ENCODE assay signal across 18 cellular contexts in the genomic region with DNA sequence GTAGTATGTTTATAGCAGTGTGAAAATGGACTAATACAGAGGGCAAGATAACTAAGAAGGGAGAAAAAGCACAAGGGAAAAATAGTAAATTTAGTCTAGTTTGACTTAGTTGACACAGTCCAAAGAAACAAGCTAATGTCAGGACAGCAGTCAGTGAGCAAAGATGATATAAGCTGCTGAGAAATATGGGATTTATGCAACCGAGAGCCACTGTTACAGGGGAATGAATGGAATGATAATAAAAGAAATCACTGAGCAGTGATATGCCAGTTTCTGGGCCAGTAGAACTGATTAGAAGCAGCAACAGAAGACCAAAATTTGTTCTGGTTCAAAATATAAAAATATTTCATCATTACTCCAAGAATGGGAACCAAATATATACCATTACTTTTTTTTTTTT.
"Had no signal": no experiment of that assay in that cellular context is flagged by ENCODE, and none has a peak within 500 bp of the region (broad histone marks: within the 10 kb centered on the region; RNA-seq: fewer than 3 reads in every experiment).

No MANE protein-coding gene starts in this region.

- H3K27ac Mint-ChIP-seq: activated CD4-positive, alpha-beta T cell treated with anti-CD3 and anti-CD28 coated beads for 36 hours; activated CD8-positive, alpha-beta T cell treated with anti-CD3 and anti-CD28 coated beads, Interleukin-2, amount 10 ng/mL, durations not matched to agents 7 days and 5 days; activated naive CD4-positive, alpha-beta T cell treated with anti-CD3 and anti-CD28 coated beads for 36 hours; endodermal cell; nephron progenitor cell; stimulated activated naive CD8-positive, alpha-beta T cell treated with anti-CD3 and anti-CD28 coated beads, Interleukin-15, Interleukin-2, amounts not matched to agents 100 ng/mL and 50 ng/mL, for 24 hours had no signal

- H3K4me3 Mint-ChIP-seq: activated CD4-positive, alpha-beta T cell treated with anti-CD3 and anti-CD28 coated beads for 36 hours; activated CD8-positive, alpha-beta T cell treated with anti-CD3 and anti-CD28 coated beads, Interleukin-2, amount 10 ng/mL, durations not matched to agents 7 days and 5 days; activated naive CD4-positive, alpha-beta T cell treated with anti-CD3 and anti-CD28 coated beads for 36 hours; endodermal cell; nephron progenitor cell; stimulated activated naive CD8-positive, alpha-beta T cell treated with anti-CD3 and anti-CD28 coated beads, Interleukin-15, Interleukin-2, amounts not matched to agents 100 ng/mL and 50 ng/mL, for 24 hours had no signal

- H3K27me3 ChIP-seq: gastrocnemius medialis, heart right ventricle had no signal

- H3K36me3 ChIP-seq: gastrocnemius medialis had no signal

- H3K9me3 ChIP-seq: gastrocnemius medialis had no signal

- H3K4me3 ChIP-seq: gastrocnemius medialis, heart right ventricle had no signal

- ATAC-seq: activated CD4-positive, alpha-beta T cell treated with anti-CD3 and anti-CD28 coated beads for 36 hours; activated CD8-positive, alpha-beta T cell treated with anti-CD3 and anti-CD28 coated beads, Interleukin-2, amount 10 ng/mL, durations not matched to agents 7 days and 5 days; gastrocnemius medialis; heart right ventricle; left ventricle myocardium superior; sciatic nerve had no signal

- H3K4me1 Mint-ChIP-seq: nephron progenitor cell had no signal

- H3K27ac ChIP-seq: gastrocnemius medialis had no signal

- DNase-seq: activated CD4-positive, alpha-beta T cell treated with anti-CD3 and anti-CD28 coated beads for 36 hours; activated CD8-positive, alpha-beta T cell treated with anti-CD3 and anti-CD28 coated beads, Interleukin-2, amount 10 ng/mL, durations not matched to agents 7 days and 5 days; central memory CD4-positive, alpha-beta T cell; dermis blood vessel endothelial cell; endodermal cell; erythroblast; gastrocnemius medialis; heart right ventricle; kidney; left ventricle myocardium superior; mesenchymal stem cell; nephron progenitor cell; stimulated activated CD4-positive, alpha-beta T cell treated with anti-CD3 and anti-CD28 coated beads, Interleukin-12 subunit alpha, Interleukin-12 subunit beta, amount 100 ng/mL, for 4 hours; stimulated activated CD8-positive, alpha-beta memory T cell treated with anti-CD3 and anti-CD28 coated beads, Interleukin-4, amount 100 ng/mL, for 48 hours; T1000 had no signal

- H3K27me3 Mint-ChIP-seq: activated CD4-positive, alpha-beta T cell treated with anti-CD3 and anti-CD28 coated beads for 36 hours; stimulated activated naive CD8-positive, alpha-beta T cell treated with anti-CD3 and anti-CD28 coated beads, Interleukin-15, Interleukin-2, amounts not matched to agents 100 ng/mL and 50 ng/mL, for 24 hours had no signal
